21 cellular contexts compared by ENCODE assay signal in the genomic region with DNA sequence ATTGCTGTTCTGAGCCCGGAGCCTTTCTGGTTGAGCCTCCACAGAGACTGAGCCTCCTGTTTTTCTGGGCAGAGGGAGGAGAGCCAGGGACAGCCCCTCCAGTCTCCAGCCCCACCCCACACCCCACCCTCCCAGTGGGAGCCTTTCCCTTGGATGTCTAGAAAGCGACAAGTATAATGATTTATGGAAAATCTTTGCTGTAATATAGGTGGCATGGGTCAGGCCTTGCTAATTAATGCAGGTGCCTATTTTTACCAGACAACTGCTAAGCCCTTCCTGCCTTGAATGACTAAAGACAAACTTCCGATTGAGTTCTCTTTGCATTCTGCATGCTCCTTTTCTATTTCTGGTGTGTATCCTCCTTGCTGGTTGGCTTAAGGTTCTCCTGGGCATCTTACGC. TPM values are rescaled to one million over a fixed set of nuclear protein-coding genes. Genes with fewer than 3 reads are reported as not detected.
DNase-seq lines count a peak whose midpoint lies in the region; ATAC-seq and TF ChIP-seq lines count a peak whose summit lies in the region.
"Had no signal": no experiment of that assay in that cellular context is flagged by ENCODE, and none has a peak within 500 bp of the region (broad histone marks: within the 10 kb centered on the region; RNA-seq: fewer than 3 reads in every experiment).

No MANE protein-coding gene starts in this region.

- H3K27ac Mint-ChIP-seq in neural progenitor cell, result peak overlapping the region; percentile 52
- H3K27ac Mint-ChIP-seq: CD4-positive, alpha-beta T cell; CD8-positive, alpha-beta memory T cell had no signal

- peaks cover 24% of the 10 kb centered on the region for H3K4me1 Mint-ChIP-seq in neural progenitor cell
- H3K4me1 Mint-ChIP-seq: CD14-positive monocyte; CD8-positive, alpha-beta memory T cell had no signal

- H3K9ac ChIP-seq in neural progenitor cell, result no peak overlapping the region
- H3K9ac ChIP-seq: BLaER1 treated with 17β-estradiol and CSF1 and Interleukin-3, amounts not matched to agents 10 nM and 100 nM; GM23248 had no signal

- ATAC-seq in HG02642 (IDR thresholded peaks at IDR 0.05; ENCODE audit: poor library complexity, unreplicated experiment) (no peak), HG03175 (IDR thresholded peaks at IDR 0.05; ENCODE audit: unreplicated experiment) (no peak), GM21526 (IDR thresholded peaks at IDR 0.05; ENCODE audit: low FRiP score, unreplicated experiment) (no peak)

- TF ChIP-seq CTCF in A673 (conservative IDR thresholded peaks at IDR 0.05; ENCODE audit: low read depth, low read length) (no peak; the same call in 1 of the 2 replicates), neural progenitor cell (IDR thresholded peaks at IDR 0.05) (no peak)

- no peaks in the 10 kb centered on the region for H3K27me3 ChIP-seq in A673 (replicated peaks; ENCODE audit: insufficient read depth, low read depth, low read length, poor library complexity)
- H3K27me3 ChIP-seq in neural progenitor cell, result no peaks in the 10 kb centered on the region
- H3K27me3 ChIP-seq: BE2C; BLaER1 treated with 17β-estradiol and CSF1 and Interleukin-3, amounts not matched to agents 10 nM and 100 nM had no signal

- CTCF ChIA-PET in A673 (lab: Charles Lee), result no interaction called here

- H3K27ac ChIP-seq in A673 (ENCODE audit: low read depth, low read length, poor library complexity, severe bottlenecking) (peak overlapping the region; percentile 84), neural progenitor cell (no peak overlapping the region)
- H3K27ac ChIP-seq: 22Rv1; BLaER1 treated with 17β-estradiol and CSF1 and Interleukin-3, amounts not matched to agents 10 nM and 100 nM; GM23248 had no signal

- POLR2A ChIA-PET in A673 (lab: Charles Lee; ENCODE audit: low non-redundant PET), result no interaction called here

- no peak overlapping the region for H3K4me2 ChIP-seq in neural progenitor cell
- H3K4me2 ChIP-seq: BLaER1 treated with 17β-estradiol and CSF1 and Interleukin-3, amounts not matched to agents 10 nM and 100 nM had no signal

- no peak overlapping the region for H3K4me3 Mint-ChIP-seq in neural progenitor cell
- H3K4me3 Mint-ChIP-seq: CD14-positive monocyte; CD4-positive, alpha-beta T cell; CD8-positive, alpha-beta memory T cell had no signal

- intact Hi-C loops in A673 (cut with micrococcal nuclease; ENCODE audit: unreplicated experiment), result loop anchor here (5.0 kb wide), 1 partner anchor 39 kb away; no protein-coding TSS in a partner anchor

- H3K36me3 Mint-ChIP-seq in neural progenitor cell, result no peaks in the 10 kb centered on the region
- H3K36me3 Mint-ChIP-seq: CD8-positive, alpha-beta memory T cell had no signal

- H4K20me1 ChIP-seq in neural progenitor cell (ENCODE audit: low read depth), result no peaks in the 10 kb centered on the region

- peak overlapping the region; percentile 11 for H3K4me3 ChIP-seq in A673 (ENCODE audit: low read depth, low read length, poor library complexity, severe bottlenecking)
- no peak overlapping the region for H3K4me3 ChIP-seq in neural progenitor cell
- H3K4me3 ChIP-seq: BLaER1 treated with 17β-estradiol and CSF1 and Interleukin-3, amounts not matched to agents 10 nM and 100 nM; GM23248 had no signal

- no peaks in the 10 kb centered on the region for H3K36me3 ChIP-seq in A673 (ENCODE audit: insufficient read depth, low read length, poor library complexity, severe bottlenecking)
- no peaks in the 10 kb centered on the region for H3K36me3 ChIP-seq in neural progenitor cell
- H3K36me3 ChIP-seq: BE2C had no signal

- H3K4me1 ChIP-seq in A673 (ENCODE audit: insufficient read depth, low read length, poor library complexity, severe bottlenecking) (peaks cover 62% of the 10 kb centered on the region), neural progenitor cell (peaks cover 4% of the 10 kb centered on the region)
- H3K4me1 ChIP-seq: BE2C had no signal

- no peaks in the 10 kb centered on the region for H3K9me3 ChIP-seq in A673 (ENCODE audit: low read depth, low read length, poor library complexity, severe bottlenecking)
- no peaks in the 10 kb centered on the region for H3K9me3 ChIP-seq in neural progenitor cell (ENCODE audit: low read depth)
- H3K9me3 ChIP-seq: BE2C; BLaER1 treated with 17β-estradiol and CSF1 and Interleukin-3, amounts not matched to agents 10 nM and 100 nM had no signal

- no peak overlapping the region for H2AFZ ChIP-seq in neural progenitor cell (replicated peaks)
- H2AFZ ChIP-seq: GM23248 had no signal

- H3F3A ChIP-seq in neural progenitor cell (ENCODE audit: low read depth), result no peaks in the 10 kb centered on the region

- DNase-seq in A673 (ENCODE audit: low spot score) (peak; percentile 97), dermis blood vessel endothelial cell (peak; percentile 49), neural progenitor cell (ENCODE audit: low spot score) (no peak)
- DNase-seq: ACHN; AML-193; BE2C; Calu3; CD4-positive, alpha-beta T cell; CD8-positive, alpha-beta memory T cell; DMS53; DMS79 treated with DMSO at 0.1 percent for 48 hours; GF-D8; GM23248; H7; HCEC 1CT had no signal

- no TSS peak for BruUV-seq in A673 (replicated peaks; lab: Mats Ljungman, UMichigan)

- no peaks in the 10 kb centered on the region for H3K79me2 ChIP-seq in neural progenitor cell (ENCODE audit: low read depth)

- no peaks in the 10 kb centered on the region for H3K9me3 Mint-ChIP-seq in neural progenitor cell
- H3K9me3 Mint-ChIP-seq: CD4-positive, alpha-beta T cell; CD8-positive, alpha-beta memory T cell had no signal

- H3K27me3 Mint-ChIP-seq in neural progenitor cell (ENCODE audit: insufficient read depth, low read depth), result peaks cover 2% of the 10 kb centered on the region

RNA-seq across cellular contexts. Expression of gene MERTK, which starts 43.1 kb away (rescaled TPM):
- total RNA-seq in A673 (2021), result 18.4 and 20.1 TPM in 2 replicates
- 25.0 and 28.9 TPM in 2 replicates for total RNA-seq in dermis blood vessel endothelial cell
- 4.6 and 6.1 TPM in 2 replicates for total RNA-seq in neural progenitor cell (ENCODE audit: low replicate concordance)

RNA-seq across cellular contexts. Expression of gene ANAPC1, which starts 57.5 kb away (rescaled TPM):
- total RNA-seq in A673 (2021) (102 and 107 TPM in 2 replicates), dermis blood vessel endothelial cell (80.2 and 83.0 TPM in 2 replicates), neural progenitor cell (ENCODE audit: low replicate concordance) (50.9 and 81.7 TPM in 2 replicates)
